In the genomic region with DNA sequence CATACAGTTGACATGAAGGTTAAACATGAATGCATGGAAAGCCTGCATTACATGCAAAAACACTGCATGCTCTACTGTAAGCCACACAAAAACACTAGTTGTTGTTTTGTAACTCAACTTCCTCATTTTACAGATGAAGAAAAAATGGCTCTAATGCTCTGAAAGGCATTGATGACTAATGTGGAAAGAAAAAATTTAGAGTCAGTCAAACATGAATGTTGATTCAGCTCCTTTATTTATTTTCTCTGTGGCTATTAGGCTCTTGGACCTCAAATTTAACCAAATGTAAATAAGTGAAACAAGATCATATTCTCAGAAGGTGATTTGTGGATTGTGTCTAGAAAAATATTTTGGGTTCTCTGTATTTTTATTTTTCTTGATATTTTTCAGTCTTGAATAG, we compare ENCODE assay signal across 21 cellular contexts.
DNase-seq lines count a peak whose midpoint lies in the region; ATAC-seq lines count a peak whose summit lies in the region.
"Had no signal": no experiment of that assay in that cellular context is flagged by ENCODE, and none has a peak within 500 bp of the region (broad histone marks: within the 10 kb centered on the region; RNA-seq: fewer than 3 reads in every experiment).

No MANE protein-coding gene starts in this region.

- no peaks in the 10 kb centered on the region for H3K79me2 ChIP-seq in mesendoderm (ENCODE audit: control insufficient read depth, insufficient read depth, low read length)

- no peak overlapping the region for H3K4me3 ChIP-seq in mesendoderm (ENCODE audit: low read length)
- H3K4me3 ChIP-seq: tibial artery had no signal

- no peak overlapping the region for H2BK5ac ChIP-seq in mesendoderm (ENCODE audit: low read length)

- no peak overlapping the region for H4K8ac ChIP-seq in mesendoderm (ENCODE audit: low read depth, low read length)

- no peak overlapping the region for H2AK5ac ChIP-seq in mesendoderm (ENCODE audit: low read length)

- no peak overlapping the region for H4K5ac ChIP-seq in mesendoderm (ENCODE audit: low read length)

- no peak overlapping the region for H3K27ac ChIP-seq in mesendoderm (ENCODE audit: low read depth, low read length)
- H3K27ac ChIP-seq: tibial artery had no signal

- H3K79me1 ChIP-seq in mesendoderm (ENCODE audit: low read length), result no peaks in the 10 kb centered on the region

- H3K23ac ChIP-seq in mesendoderm (ENCODE audit: low read length), result no peak overlapping the region

- H2BK15ac ChIP-seq in mesendoderm (replicated peaks; ENCODE audit: low read depth), result no peak overlapping the region

- no peak overlapping the region for H3K9ac ChIP-seq in mesendoderm (ENCODE audit: low read length)

- no peak overlapping the region for H2BK120ac ChIP-seq in mesendoderm (ENCODE audit: low read depth, low read length)

- H3K36me3 ChIP-seq in mesendoderm (ENCODE audit: control insufficient read depth, insufficient read depth, low read length), result no peaks in the 10 kb centered on the region
- H3K36me3 ChIP-seq: tibial artery had no signal

- H3K4me1 ChIP-seq in mesendoderm (ENCODE audit: control insufficient read depth, low read depth, low read length), result no peaks in the 10 kb centered on the region

- no peak overlapping the region for H3K18ac ChIP-seq in mesendoderm (ENCODE audit: low read length)

- no peak overlapping the region for H3K4me2 ChIP-seq in mesendoderm (ENCODE audit: low read length)

- ATAC-seq in HG03025 (IDR thresholded peaks at IDR 0.05; ENCODE audit: low FRiP score, unreplicated experiment) (no peak), HG02885 (IDR thresholded peaks at IDR 0.05; ENCODE audit: poor library complexity, unreplicated experiment) (no peak)
- ATAC-seq: stimulated activated memory B cell treated with anti-CD40 and anti-IgM and Interleukin-4, amounts not matched to agents 10 μg/mL and 1 μg/mL and 100 μg/mL, for 72 hours had no signal

- H3K27me3 ChIP-seq in mesendoderm (ENCODE audit: insufficient read depth, low read length, poor library complexity), result no peaks in the 10 kb centered on the region
- H3K27me3 ChIP-seq: tibial artery had no signal

- DNase-seq in AG20443 (ENCODE audit: low spot score), result peak; percentile 10
- DNase-seq in LHCN-M2 (ENCODE audit: low read depth), result peak; percentile 45
- peak; percentile 19 for DNase-seq in amniotic epithelial cell (ENCODE audit: low read depth)
- peak; percentile 23 for DNase-seq in kidney tubule cell (ENCODE audit: low spot score)
- no peak for DNase-seq in mesendoderm
- no peak for DNase-seq in T-helper 2 cell
- DNase-seq: activated naive CD4-positive, alpha-beta T cell; activated T-cell treated with anti-CD3 and anti-CD28 coated beads for 4 hours; aorta; CD4-positive, alpha-beta T cell; endodermal cell; H7; KBM-7; kidney; NCI-H2171 treated with DMSO at 0.1 percent for 48 hours; NCI-H82; stimulated activated CD4-positive, alpha-beta T cell treated with anti-CD3 and anti-CD28 coated beads, Interleukin-15, amount 100 ng/mL, for 24 hours; tibial artery had no signal

- H3K4ac ChIP-seq in mesendoderm (ENCODE audit: low read depth, low read length), result no peak overlapping the region

- no peak overlapping the region for H3K56ac ChIP-seq in mesendoderm (ENCODE audit: low read length)

Comparison
In these comparisons a context has a peak if more than half of its experiments do, and no peak if none do; other contexts are left out.
1. DNase-seq: peak in AG20443 (single experiment), LHCN-M2 (single experiment), amniotic epithelial cell (single experiment) and kidney tubule cell (single experiment); none in mesendoderm (single experiment) and T-helper 2 cell (0 of 5).